Comparison of ENCODE assay signal across 1 cellular context in the genomic region with DNA sequence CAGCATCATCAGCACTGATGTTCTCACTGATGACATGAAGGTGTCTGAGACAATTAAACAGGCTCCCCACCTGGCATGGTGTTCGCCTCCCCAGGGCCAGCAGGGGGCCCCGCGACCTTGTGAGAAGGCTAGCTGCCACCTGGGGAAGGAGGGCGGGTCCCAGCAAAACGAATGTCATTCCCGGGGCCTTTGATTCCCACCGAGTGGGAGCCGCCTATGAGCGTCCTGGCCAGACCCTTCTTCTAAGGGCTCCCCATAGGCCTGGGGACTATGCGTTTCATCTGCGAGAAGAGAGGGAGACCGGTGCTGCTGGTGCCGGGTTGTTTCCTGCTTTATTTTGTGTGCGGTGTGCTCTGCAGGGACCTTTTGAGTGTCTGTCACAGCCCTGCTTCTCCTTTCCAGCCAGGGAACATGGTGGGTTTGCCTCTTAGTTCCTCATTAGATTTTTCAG.
TF ChIP-seq lines count a peak whose summit lies in the region.

No MANE protein-coding gene starts in this region.

TF ChIP-seq in WTC11, 78 proteins besides CTCF, POLR2A, EP300 and RAD21 (continued from another document):
- TF ChIP-seq, protein P1, sequence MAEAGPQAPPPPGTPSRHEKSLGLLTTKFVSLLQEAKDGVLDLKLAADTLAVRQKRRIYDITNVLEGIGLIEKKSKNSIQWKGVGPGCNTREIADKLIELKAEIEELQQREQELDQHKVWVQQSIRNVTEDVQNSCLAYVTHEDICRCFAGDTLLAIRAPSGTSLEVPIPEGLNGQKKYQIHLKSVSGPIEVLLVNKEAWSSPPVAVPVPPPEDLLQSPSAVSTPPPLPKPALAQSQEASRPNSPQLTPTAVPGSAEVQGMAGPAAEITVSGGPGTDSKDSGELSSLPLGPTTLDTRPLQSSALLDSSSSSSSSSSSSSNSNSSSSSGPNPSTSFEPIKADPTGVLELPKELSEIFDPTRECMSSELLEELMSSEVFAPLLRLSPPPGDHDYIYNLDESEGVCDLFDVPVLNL (CRISPR knock-in tag; IDR thresholded peaks at IDR 0.05; ENCODE audit: borderline replicate concordance, low read depth) = no peak
- TF ChIP-seq, protein P2, sequence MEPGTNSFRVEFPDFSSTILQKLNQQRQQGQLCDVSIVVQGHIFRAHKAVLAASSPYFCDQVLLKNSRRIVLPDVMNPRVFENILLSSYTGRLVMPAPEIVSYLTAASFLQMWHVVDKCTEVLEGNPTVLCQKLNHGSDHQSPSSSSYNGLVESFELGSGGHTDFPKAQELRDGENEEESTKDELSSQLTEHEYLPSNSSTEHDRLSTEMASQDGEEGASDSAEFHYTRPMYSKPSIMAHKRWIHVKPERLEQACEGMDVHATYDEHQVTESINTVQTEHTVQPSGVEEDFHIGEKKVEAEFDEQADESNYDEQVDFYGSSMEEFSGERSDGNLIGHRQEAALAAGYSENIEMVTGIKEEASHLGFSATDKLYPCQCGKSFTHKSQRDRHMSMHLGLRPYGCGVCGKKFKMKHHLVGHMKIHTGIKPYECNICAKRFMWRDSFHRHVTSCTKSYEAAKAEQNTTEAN (CRISPR knock-in tag; IDR thresholded peaks at IDR 0.05) = no peak
- TF ChIP-seq, protein P3, sequence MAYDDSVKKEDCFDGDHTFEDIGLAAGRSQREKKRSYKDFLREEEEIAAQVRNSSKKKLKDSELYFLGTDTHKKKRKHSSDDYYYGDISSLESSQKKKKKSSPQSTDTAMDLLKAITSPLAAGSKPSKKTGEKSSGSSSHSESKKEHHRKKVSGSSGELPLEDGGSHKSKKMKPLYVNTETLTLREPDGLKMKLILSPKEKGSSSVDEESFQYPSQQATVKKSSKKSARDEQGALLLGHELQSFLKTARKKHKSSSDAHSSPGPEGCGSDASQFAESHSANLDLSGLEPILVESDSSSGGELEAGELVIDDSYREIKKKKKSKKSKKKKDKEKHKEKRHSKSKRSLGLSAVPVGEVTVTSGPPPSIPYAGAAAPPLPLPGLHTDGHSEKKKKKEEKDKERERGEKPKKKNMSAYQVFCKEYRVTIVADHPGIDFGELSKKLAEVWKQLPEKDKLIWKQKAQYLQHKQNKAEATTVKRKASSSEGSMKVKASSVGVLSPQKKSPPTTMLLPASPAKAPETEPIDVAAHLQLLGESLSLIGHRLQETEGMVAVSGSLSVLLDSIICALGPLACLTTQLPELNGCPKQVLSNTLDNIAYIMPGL (CRISPR knock-in tag; IDR thresholded peaks at IDR 0.05) = no peak
- TF ChIP-seq, protein P4, sequence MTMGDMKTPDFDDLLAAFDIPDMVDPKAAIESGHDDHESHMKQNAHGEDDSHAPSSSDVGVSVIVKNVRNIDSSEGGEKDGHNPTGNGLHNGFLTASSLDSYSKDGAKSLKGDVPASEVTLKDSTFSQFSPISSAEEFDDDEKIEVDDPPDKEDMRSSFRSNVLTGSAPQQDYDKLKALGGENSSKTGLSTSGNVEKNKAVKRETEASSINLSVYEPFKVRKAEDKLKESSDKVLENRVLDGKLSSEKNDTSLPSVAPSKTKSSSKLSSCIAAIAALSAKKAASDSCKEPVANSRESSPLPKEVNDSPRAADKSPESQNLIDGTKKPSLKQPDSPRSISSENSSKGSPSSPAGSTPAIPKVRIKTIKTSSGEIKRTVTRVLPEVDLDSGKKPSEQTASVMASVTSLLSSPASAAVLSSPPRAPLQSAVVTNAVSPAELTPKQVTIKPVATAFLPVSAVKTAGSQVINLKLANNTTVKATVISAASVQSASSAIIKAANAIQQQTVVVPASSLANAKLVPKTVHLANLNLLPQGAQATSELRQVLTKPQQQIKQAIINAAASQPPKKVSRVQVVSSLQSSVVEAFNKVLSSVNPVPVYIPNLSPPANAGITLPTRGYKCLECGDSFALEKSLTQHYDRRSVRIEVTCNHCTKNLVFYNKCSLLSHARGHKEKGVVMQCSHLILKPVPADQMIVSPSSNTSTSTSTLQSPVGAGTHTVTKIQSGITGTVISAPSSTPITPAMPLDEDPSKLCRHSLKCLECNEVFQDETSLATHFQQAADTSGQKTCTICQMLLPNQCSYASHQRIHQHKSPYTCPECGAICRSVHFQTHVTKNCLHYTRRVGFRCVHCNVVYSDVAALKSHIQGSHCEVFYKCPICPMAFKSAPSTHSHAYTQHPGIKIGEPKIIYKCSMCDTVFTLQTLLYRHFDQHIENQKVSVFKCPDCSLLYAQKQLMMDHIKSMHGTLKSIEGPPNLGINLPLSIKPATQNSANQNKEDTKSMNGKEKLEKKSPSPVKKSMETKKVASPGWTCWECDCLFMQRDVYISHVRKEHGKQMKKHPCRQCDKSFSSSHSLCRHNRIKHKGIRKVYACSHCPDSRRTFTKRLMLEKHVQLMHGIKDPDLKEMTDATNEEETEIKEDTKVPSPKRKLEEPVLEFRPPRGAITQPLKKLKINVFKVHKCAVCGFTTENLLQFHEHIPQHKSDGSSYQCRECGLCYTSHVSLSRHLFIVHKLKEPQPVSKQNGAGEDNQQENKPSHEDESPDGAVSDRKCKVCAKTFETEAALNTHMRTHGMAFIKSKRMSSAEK (CRISPR knock-in tag; IDR thresholded peaks at IDR 0.05; ENCODE audit: borderline replicate concordance) = no peak
- TF ChIP-seq ZBTB21 (CRISPR knock-in tag; IDR thresholded peaks at IDR 0.05; ENCODE audit: borderline replicate concordance) = no peak
- TF ChIP-seq FOXJ3 (CRISPR knock-in tag; IDR thresholded peaks at IDR 0.05; ENCODE audit: borderline replicate concordance) = no peak
- TF ChIP-seq, protein P5, sequence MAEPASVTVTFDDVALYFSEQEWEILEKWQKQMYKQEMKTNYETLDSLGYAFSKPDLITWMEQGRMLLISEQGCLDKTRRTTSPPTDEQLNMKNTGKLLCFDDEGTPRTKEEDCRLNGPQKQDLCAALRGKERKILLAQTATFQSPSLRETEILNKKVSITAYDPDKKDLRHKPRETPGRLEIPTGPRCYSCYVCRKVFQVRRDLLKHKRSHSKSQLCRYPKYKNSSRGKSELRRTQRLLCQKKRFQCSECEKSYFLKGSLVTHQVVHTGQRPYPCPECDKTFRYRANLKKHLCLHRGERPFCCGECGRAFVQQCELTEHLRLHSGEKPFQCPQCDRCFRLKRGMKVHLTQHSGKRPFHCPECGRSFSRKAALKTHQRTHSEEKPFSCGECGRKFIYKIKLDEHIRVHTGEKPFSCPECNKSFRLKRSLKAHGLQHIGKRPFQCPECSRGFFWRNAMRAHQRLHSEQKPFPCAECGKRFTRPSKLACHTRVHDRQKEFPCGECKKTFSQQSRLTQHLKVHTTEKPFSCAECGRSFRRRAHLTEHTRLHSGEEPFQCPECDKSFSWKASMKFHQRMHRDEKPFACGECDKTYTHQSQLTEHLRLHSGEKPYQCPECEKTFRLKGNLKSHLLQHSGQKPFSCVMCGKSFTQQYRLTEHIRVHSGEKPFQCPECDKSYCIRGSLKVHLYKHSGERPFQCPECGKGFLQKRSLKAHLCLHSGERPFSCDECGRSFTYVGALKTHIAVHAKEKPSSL (CRISPR knock-in tag; conservative IDR thresholded peaks at IDR 0.05) = no peak
